ENCODE assay signal across 8 cellular contexts in the genomic region with DNA sequence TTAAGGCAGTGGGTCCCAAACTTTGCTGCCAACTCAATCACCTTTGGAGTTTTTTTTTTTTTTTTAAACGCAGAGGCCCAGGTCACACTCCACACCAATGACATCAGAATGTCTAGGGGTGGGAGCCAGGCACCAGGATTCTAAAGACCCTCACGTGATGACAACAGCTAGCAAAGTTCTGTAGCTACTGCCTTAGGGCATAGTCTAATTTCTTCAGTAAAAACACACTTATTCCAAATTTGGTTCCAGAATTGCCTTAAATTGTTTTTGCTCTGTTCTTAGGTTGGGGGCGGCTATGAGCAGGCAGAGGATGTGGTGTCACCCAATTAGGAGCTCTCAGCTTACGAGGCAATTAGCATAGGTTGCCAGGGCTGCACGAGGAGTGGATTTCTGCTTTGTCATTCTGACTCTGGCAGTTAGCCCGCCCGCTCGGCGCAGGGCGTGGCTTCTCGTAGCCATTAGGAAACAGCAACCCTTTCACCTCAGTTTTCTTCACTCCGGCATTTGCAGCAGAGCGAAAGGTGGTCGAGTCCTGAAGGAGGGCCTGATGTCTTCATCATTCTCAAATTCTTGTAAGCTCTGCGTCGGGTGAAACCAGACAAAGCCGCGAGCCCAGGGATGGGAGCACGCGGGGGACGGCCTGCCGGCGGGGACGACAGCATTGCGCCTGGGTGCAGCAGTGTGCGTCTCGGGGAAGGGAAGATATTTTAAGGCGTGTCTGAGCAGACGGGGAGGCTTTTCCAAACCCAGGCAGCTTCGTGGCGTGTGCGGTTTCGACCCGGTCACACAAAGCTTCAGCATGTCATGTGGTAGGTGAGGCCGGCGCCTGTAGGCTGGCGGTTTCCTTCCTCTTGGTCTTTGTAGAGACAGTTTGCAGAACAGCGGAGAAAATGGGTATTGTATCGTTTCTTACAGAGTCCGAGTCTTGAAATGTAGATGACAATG. TPM values are rescaled to one million over a fixed set of nuclear protein-coding genes. Genes with fewer than 3 reads are reported as not detected.
A peak's percentile ranks its signal among the peaks of the same experiment; 100 is the strongest.
DNase-seq lines count a peak whose midpoint lies in the region; ATAC-seq, FAIRE-seq and TF ChIP-seq lines count a peak whose summit lies in the region.

No MANE protein-coding gene starts in this region.

- FAIRE-seq in H1 (lab: Jason Lieb, UNC): peak; percentile 63

- H4K5ac ChIP-seq in H1 (ENCODE audit: insufficient read length, low read depth, low read length): peak overlapping the region; percentile 64

- POLR2A ChIA-PET in H1 (lab: Charles Lee; ENCODE audit: partially characterized antibody): interaction anchor here (0.6 to 5.5 kb wide), 31 partner anchors 9 to 701 kb away, joined by 3 to 61 read pairs (median 3); a partner anchor contains a TSS

- H3K23me2 ChIP-seq in H1 (ENCODE audit: low read depth, low read length): peaks cover 3% of the 10 kb centered on the region

- H3K79me2 ChIP-seq in H1 (ENCODE audit: control insufficient read depth in 1 of 2, insufficient read depth in 2 of 2, low read length in 2 of 2): peaks cover 0 to 41% of the 10 kb centered on the region in 2 experiments

- no peaks in the 10 kb centered on the region for H3K27me3 Mint-ChIP-seq in memory B cell

- H3K27ac ChIP-seq in H1 (ENCODE audit: low read depth, low read length): peak overlapping the region; percentile 91

- DNase-seq in COLO829 (ENCODE audit: low spot score) (peak; percentile 95), GM20000 (ENCODE audit: low spot score) (peak; percentile 88), HS-5 (ENCODE audit: low read depth) (peak; percentile 97), NOMO-1 (lab: John Stamatoyannopoulos, UW; ENCODE audit: unreplicated experiment in 2 of 2) (peak; percentile 92 to 98), H1 (ENCODE audit: low read depth in 1 of 2, low spot score in 2 of 2) (peak; percentile 87 to 90), memory B cell (ENCODE audit: low spot score in 2 of 2) (peak; percentile 66 to 81)
- DNase-seq in activated CD8-positive, alpha-beta memory T cell treated with anti-CD3 and anti-CD28 coated beads for 48 hours (ENCODE audit: low read depth in 2 of 3, low spot score in 2 of 3): peak; percentile 55 to 71 (median 70)
- peak; percentile 67 for DNase-seq in stimulated activated CD8-positive, alpha-beta memory T cell treated with anti-CD3 and anti-CD28 coated beads, Interleukin-12 subunit alpha, Interleukin-12 subunit beta, amount 100 ng/mL, for 24 hours (ENCODE audit: extremely low read depth)

- H2BK20ac ChIP-seq in H1 (ENCODE audit: low read length): no peak overlapping the region

- H2AK5ac ChIP-seq in H1 (ENCODE audit: low read depth, low read length): peak overlapping the region; percentile 43; the same call in 1 of the 2 replicates

- H3K4me1 ChIP-seq in H1 (replicated peaks in 1 of 4; ENCODE audit: control insufficient read depth in 3 of 4, insufficient read depth in 4 of 4, low read length in 3 of 4): peaks cover 3 to 14% (median 4%) of the 10 kb centered on the region in 4 experiments; a peak in 6 of 7 replicates

- peak overlapping the region; percentile 90 for H2BK5ac ChIP-seq in H1 (ENCODE audit: low read depth, low read length)

- no peak overlapping the region for H3K14ac ChIP-seq in H1 (ENCODE audit: insufficient read length)

- no peak overlapping the region for H3K4ac ChIP-seq in H1 (replicated peaks; ENCODE audit: insufficient read length, low read depth, low read length)

- peaks cover 0 to under 1% (median 0%) of the 10 kb centered on the region in 4 experiments; a peak in 1 of 8 replicates for H3K36me3 ChIP-seq in H1 (ENCODE audit: control insufficient read depth in 2 of 4, insufficient read depth in 4 of 4, low read length in 3 of 4)

- no peaks in the 10 kb centered on the region for H3K36me3 Mint-ChIP-seq in memory B cell

- 1% methylated on average over 40 of the region's 40 CpGs; no CpG with 5 or more reads in 1 of the 2 experiments for WGBS in H1 (ENCODE audit: extremely low coverage in 1 of 2, insufficient coverage in 1 of 2, insufficient read length in 1 of 2, insufficient replicate concordance in 2 of 2, low coverage in 1 of 2, low lambda C conversion rate in 2 of 2, missing lambda C conversion rate in 1 of 2), 2 experiments

- ATAC-seq in memory B cell (ENCODE audit: low read depth): peak; percentile 82

- H2BK15ac ChIP-seq in H1 (ENCODE audit: low read length): peak overlapping the region; percentile 32; the same call in 1 of the 2 replicates

- peak overlapping the region; percentile 84 for H3K56ac ChIP-seq in H1 (replicated peaks; ENCODE audit: insufficient read length, low read depth, low read length)

- 0 out of 2 replicates have a peak overlapping the region, but pooled peaks have one; percentile 22 for H2AFZ ChIP-seq in H1 (ENCODE audit: low read length)

- H4K20me1 ChIP-seq in H1 (replicated peaks in 1 of 2; ENCODE audit: control insufficient read depth in 1 of 2, insufficient read depth in 2 of 2, low read length in 2 of 2): peaks cover 0 to 2% of the 10 kb centered on the region in 2 experiments

- H4K91ac ChIP-seq in H1 (replicated peaks; ENCODE audit: insufficient read length, low read length): peak overlapping the region; percentile 29

- H3K23ac ChIP-seq in H1 (ENCODE audit: insufficient read length): no peak overlapping the region

- H3K27ac Mint-ChIP-seq in memory B cell: peak overlapping the region; percentile 95

- TF ChIP-seq CTCF in GM20000 (IDR thresholded peaks at IDR 0.05; ENCODE audit: extremely low read depth, missing control alignments): no peak
- TF ChIP-seq CTCF in H1 (IDR thresholded peaks at IDR 0.05; ENCODE audit: control extremely low read depth in 1 of 3, insufficient read depth in 1 of 3, low read depth in 1 of 3, low read length in 3 of 3): no peak

- TF ChIP-seq EP300 in H1 (IDR thresholded peaks at IDR 0.05; ENCODE audit: borderline replicate concordance in 1 of 2, low read depth in 2 of 2, low read length in 2 of 2): no peak

- no peaks in the 10 kb centered on the region for H3K79me1 ChIP-seq in H1 (ENCODE audit: low read depth, low read length)

- peak; percentile 83 to 94 for TF ChIP-seq POLR2A in H1 (IDR thresholded peaks at IDR 0.05; ENCODE audit: control extremely low read depth in 1 of 2, low read depth in 2 of 2, low read length in 2 of 2)

- peak overlapping the region; percentile 99 for H3K4me3 Mint-ChIP-seq in memory B cell

- peak overlapping the region; percentile 72; the same call in 1 of the 2 replicates for H2BK12ac ChIP-seq in H1 (ENCODE audit: low read depth, low read length)

- no peaks in the 10 kb centered on the region for H3K9me3 ChIP-seq in H1 (ENCODE audit: insufficient read depth in 2 of 2, low read depth in 1 of 2, low read length in 1 of 2)

- peaks cover 17% of the 10 kb centered on the region for H3K4me1 Mint-ChIP-seq in memory B cell

- peak overlapping the region; percentile 75 to 98 (median 90) for H3K4me3 ChIP-seq in H1 (ENCODE audit: extremely low read depth in 1 of 4, insufficient read depth in 2 of 4, low read depth in 3 of 4, low read length in 4 of 4)

- no peaks in the 10 kb centered on the region for H3K9me3 Mint-ChIP-seq in memory B cell

- H3K9ac ChIP-seq in H1 (replicated peaks in 1 of 4; ENCODE audit: extremely low read depth in 1 of 4, low read depth in 3 of 4, low read length in 3 of 4): peak overlapping the region; percentile 77 to 95 (median 93)

- no peaks in the 10 kb centered on the region for H3K27me3 ChIP-seq in H1 (replicated peaks in 1 of 4; ENCODE audit: control insufficient read depth in 3 of 4, extremely low read depth in 1 of 4, insufficient read depth in 3 of 4, low read length in 3 of 4)

- H4K8ac ChIP-seq in H1 (ENCODE audit: extremely low read depth, insufficient read depth, low read length): peak overlapping the region; percentile 93; the same call in 1 of the 2 replicates

- peak overlapping the region; percentile 87 to 91 for H3K4me2 ChIP-seq in H1 (ENCODE audit: insufficient read depth in 1 of 2, low read depth in 2 of 2, low read length in 2 of 2)

- CTCF ChIA-PET in H1 (lab: Charles Lee; ENCODE audit: partially characterized antibody): interaction anchor here (0.6 to 9.9 kb wide), 14 partner anchors 9 to 1110 kb away, joined by 3 to 75 read pairs (median 4); no protein-coding TSS in a partner anchor

- no peak for TF ChIP-seq RAD21 in H1 (IDR thresholded peaks at IDR 0.05 in 1 of 2, conservative IDR thresholded peaks at IDR 0.05 in 1 of 2; ENCODE audit: low read depth in 2 of 2, low read length in 2 of 2)

- no peak overlapping the region for H2BK120ac ChIP-seq in H1 (replicated peaks; ENCODE audit: low read depth, low read length)

- peak overlapping the region; percentile 80 for H3K18ac ChIP-seq in H1 (ENCODE audit: extremely low read depth, low read length)

TF ChIP-seq in H1, 55 proteins besides CTCF, POLR2A, EP300 and RAD21 (continues in another document):
- TF ChIP-seq PHF8 (conservative IDR thresholded peaks at IDR 0.05; ENCODE audit: low read depth, low read length) (peak; percentile 85), CBX5 (IDR thresholded peaks at IDR 0.05; ENCODE audit: low read depth, low read length) (no peak), KDM5A (IDR thresholded peaks at IDR 0.05; ENCODE audit: low read length) (no peak), SP4 (IDR thresholded peaks at IDR 0.05; ENCODE audit: low read length) (peak; percentile 62; the same call in 1 of the 2 replicates), TCF12 (IDR thresholded peaks at IDR 0.05; ENCODE audit: low read depth, low read length) (no peak), RNF2 (IDR thresholded peaks at IDR 0.05; ENCODE audit: borderline replicate concordance, low read depth, low read length, missing control alignments, poor library complexity, severe bottlenecking) (no peak), GABPA (IDR thresholded peaks at IDR 0.05; ENCODE audit: borderline replicate concordance, insufficient read depth, low read length) (no peak), HDAC2 (IDR thresholded peaks at IDR 0.05; ENCODE audit: borderline replicate concordance in 1 of 2, low read depth in 2 of 2, low read length in 2 of 2) (peak; percentile 10 to 94; a peak in 2 of 4 replicates), RFX5 (IDR thresholded peaks at IDR 0.05; ENCODE audit: borderline replicate concordance, low read depth, low read length) (peak; percentile 37; the same call in 1 of the 2 replicates), KDM4A (IDR thresholded peaks at IDR 0.05; ENCODE audit: low read depth, low read length, severe bottlenecking) (peak; percentile 27), SIX5 (IDR thresholded peaks at IDR 0.05; ENCODE audit: low read depth, low read length) (no peak)

RNA-seq across cellular contexts. Expression of a gene that starts 16.7 kb away (rescaled TPM):
- total RNA-seq in H1 (2021; fragmentation: NEBNext Ultra II Directional; extraction: Animal tissue kit (Norgen Biotek cat#: 25700)): 2.2 and 2.8 TPM in 2 replicates
- polyA plus RNA-seq in H1 (2011; rRNA removed): 1.0 and 1.2 TPM in 2 replicates
- 2.6 TPM for polyA plus RNA-seq in H1 (2011; cell fraction: cytosol; rRNA removed)
- polyA plus RNA-seq in H1 (2011; cell fraction: nucleus; rRNA removed): 1.2 TPM
- 1.8 to 2.6 TPM (median 1.9 TPM) in 4 replicates for polyA plus RNA-seq in H1 (2012, experiment 1 of 2)
- 0.34 TPM for polyA plus RNA-seq in H1 (2012, experiment 2 of 2)
- polyA plus RNA-seq in H1 (2013, experiment 1 of 2): 1.0 TPM
- polyA plus RNA-seq in H1 (2013, experiment 2 of 2): 1.1 TPM
- polyA minus RNA-seq in H1 (2011; rRNA and poly(A)+ RNA removed): 1.8 and 2.5 TPM in 2 replicates
- 2.3 TPM for polyA minus RNA-seq in H1 (2011; cell fraction: cytosol; rRNA and poly(A)+ RNA removed)
- polyA minus RNA-seq in H1 (2011; cell fraction: nucleus; rRNA and poly(A)+ RNA removed): 9.2 TPM

Comparison
In these comparisons a context has a peak if more than half of its experiments do, and no peak if none do; other contexts are left out.
1. Peak in every context shown above with its lines: DNase-seq, ATAC-seq, H3K4me3 ChIP-seq and H3K27ac ChIP-seq.